In genomic region chr17:77481476-77482374, GRCh38 we compare ENCODE assay signal across 12 cellular contexts.
DNase-seq lines count a peak whose midpoint lies in the region; TF ChIP-seq lines count a peak whose summit lies in the region.
"Had no signal": no experiment of that assay in that cellular context is flagged by ENCODE, and none has a peak within 500 bp of the region (broad histone marks: within the 10 kb centered on the region; RNA-seq: fewer than 3 reads in every experiment).

No MANE protein-coding gene starts in this region.

- H3K9me3 Mint-ChIP-seq in CD8-positive, alpha-beta memory T cell, result no peaks in the 10 kb centered on the region
- no peaks in the 10 kb centered on the region for H3K9me3 Mint-ChIP-seq in neural progenitor cell

- intact Hi-C loops in stomach (cut with DNase I; ENCODE audit: low total_unique reads), result no loop called here

- no peaks in the 10 kb centered on the region for H3K27me3 ChIP-seq in BLaER1 treated with 17β-estradiol and CSF1 and Interleukin-3, amounts not matched to agents 10 nM and 100 nM
- H3K27me3 ChIP-seq in CD8-positive, alpha-beta memory T cell (ENCODE audit: insufficient read depth, low read length, poor library complexity, severe bottlenecking), result no peaks in the 10 kb centered on the region
- no peaks in the 10 kb centered on the region for H3K27me3 ChIP-seq in effector memory CD4-positive, alpha-beta T cell (replicated peaks; ENCODE audit: control insufficient read depth, insufficient read depth, low read length, poor library complexity, severe bottlenecking)
- H3K27me3 ChIP-seq in neural progenitor cell (no peaks in the 10 kb centered on the region), stomach (no peaks in the 10 kb centered on the region)
- H3K27me3 ChIP-seq: SJCRH30 had no signal

- H3K4me2 ChIP-seq in BLaER1 treated with 17β-estradiol and CSF1 and Interleukin-3, amounts not matched to agents 10 nM and 100 nM, result peak overlapping the region; percentile 84 to 100 (median 99); a peak in 21 of 22 replicates
- H3K4me2 ChIP-seq in neural progenitor cell, result no peak overlapping the region

- H3K27me3 Mint-ChIP-seq in CD8-positive, alpha-beta memory T cell, result no peaks in the 10 kb centered on the region
- peaks cover 10% of the 10 kb centered on the region for H3K27me3 Mint-ChIP-seq in neural progenitor cell (ENCODE audit: insufficient read depth, low read depth)

- no peak for TF ChIP-seq POLR2A in stomach (IDR thresholded peaks at IDR 0.05)

- peaks cover 52 to 92% (median 84%) of the 10 kb centered on the region in 10 experiments for H3K4me1 ChIP-seq in BLaER1 treated with 17β-estradiol and CSF1 and Interleukin-3, amounts not matched to agents 10 nM and 100 nM
- H3K4me1 ChIP-seq in CD8-positive, alpha-beta memory T cell (ENCODE audit: insufficient read depth, low read length), result peaks cover 76% of the 10 kb centered on the region
- peaks cover 39% of the 10 kb centered on the region for H3K4me1 ChIP-seq in effector memory CD4-positive, alpha-beta T cell (ENCODE audit: control insufficient read depth, insufficient read depth, low read length, poor library complexity, severe bottlenecking)
- H3K4me1 ChIP-seq in neural progenitor cell (peaks cover 38% of the 10 kb centered on the region), stomach (peaks cover 40 to 63% (median 51%) of the 10 kb centered on the region in 4 donors)

- TF ChIP-seq EP300 in stomach (IDR thresholded peaks at IDR 0.05), result no peak

- TF ChIP-seq CTCF in neural progenitor cell (IDR thresholded peaks at IDR 0.05) (no peak), stomach (IDR thresholded peaks at IDR 0.05) (no peak)

- no peak overlapping the region for H2AFZ ChIP-seq in neural progenitor cell (replicated peaks)

- POLR2A ChIA-PET in CD8-positive, alpha-beta memory T cell (lab: Charles Lee), result interaction anchor here (1.8 kb wide), 1 partner anchor 40 kb away, joined by 5 read pairs; no protein-coding TSS in a partner anchor
- POLR2A ChIA-PET in HEK293T (lab: Yijun Ruan, JAX), result no interaction called here

- 0 out of 20 replicates have a peak overlapping the region, but pooled peaks of 1 of the 10 experiments have one; percentile 11 for H3K4me3 ChIP-seq in BLaER1 treated with 17β-estradiol and CSF1 and Interleukin-3, amounts not matched to agents 10 nM and 100 nM
- H3K4me3 ChIP-seq in CD8-positive, alpha-beta memory T cell (ENCODE audit: low read length), result no peak overlapping the region
- no peak overlapping the region for H3K4me3 ChIP-seq in effector memory CD4-positive, alpha-beta T cell (ENCODE audit: insufficient read depth, low read depth, low read length, poor library complexity, severe bottlenecking)
- no peak overlapping the region for H3K4me3 ChIP-seq in neural progenitor cell
- H3K4me3 ChIP-seq in stomach, result no peak overlapping the region
- H3K4me3 ChIP-seq: prostate gland, SJCRH30 had no signal

- DNase-seq in CD8-positive, alpha-beta memory T cell, result peak in 1 of 5 donors; percentile 45
- no peak for DNase-seq in effector memory CD4-positive, alpha-beta T cell
- DNase-seq in neural progenitor cell (ENCODE audit: low spot score) (no peak), NCI-H82 (lab: John Stamatoyannopoulos, UW) (no peak), stomach (no peak), HEK293T (ENCODE audit: extremely low spot score) (no peak)
- DNase-seq: activated T-cell treated with anti-CD3 and anti-CD28 coated beads for 4 hours, dermis blood vessel endothelial cell, NCI-H2171 treated with DMSO at 0.1 percent for 48 hours, SJCRH30 had no signal

- H4K20me1 ChIP-seq in BLaER1 treated with 17β-estradiol and CSF1 and Interleukin-3, amounts not matched to agents 10 nM and 100 nM, result peaks cover 85 to 99% (median 98%) of the 10 kb centered on the region in 11 experiments
- H4K20me1 ChIP-seq in neural progenitor cell (ENCODE audit: low read depth), result peaks cover 57% of the 10 kb centered on the region

- peaks cover 94% of the 10 kb centered on the region for H3K79me2 ChIP-seq in neural progenitor cell (ENCODE audit: low read depth)

- peaks cover 34% of the 10 kb centered on the region for H3F3A ChIP-seq in neural progenitor cell (ENCODE audit: low read depth)

- H3K4me1 Mint-ChIP-seq in CD8-positive, alpha-beta memory T cell, result peaks cover 35 to 57% (median 41%) of the 10 kb centered on the region in 3 donors
- H3K4me1 Mint-ChIP-seq in neural progenitor cell, result peaks cover 35% of the 10 kb centered on the region

- CTCF ChIA-PET in CD8-positive, alpha-beta memory T cell (lab: Charles Lee), result interaction anchor here (0.9 to 2.2 kb wide), 4 partner anchors 13 to 81 kb away, joined by 3 to 8 read pairs (median 4); no protein-coding TSS in a partner anchor
- CTCF ChIA-PET in HEK293T (lab: Yijun Ruan, JAX), result no interaction called here

- H3K36me3 ChIP-seq in BLaER1 treated with 17β-estradiol and CSF1 and Interleukin-3, amounts not matched to agents 10 nM and 100 nM, result peaks cover 42 to 87% (median 63%) of the 10 kb centered on the region in 11 experiments
- peaks cover 43% of the 10 kb centered on the region for H3K36me3 ChIP-seq in CD8-positive, alpha-beta memory T cell (ENCODE audit: insufficient read depth, low read length)
- peaks cover 59% of the 10 kb centered on the region for H3K36me3 ChIP-seq in effector memory CD4-positive, alpha-beta T cell (ENCODE audit: control insufficient read depth, insufficient read depth, low read length)
- H3K36me3 ChIP-seq in neural progenitor cell (no peaks in the 10 kb centered on the region), stomach (peaks cover 25 to 43% (median 34%) of the 10 kb centered on the region in 4 donors)

- 79 to 86% (median 84%) methylated on average over 31 to 35 of the region's 35 CpGs for WGBS in stomach, 5 donors

- H3K27ac Mint-ChIP-seq in CD8-positive, alpha-beta memory T cell, result peak overlapping the region in 6 of 8 donors; percentile 60 to 88 (median 80)
- H3K27ac Mint-ChIP-seq in neural progenitor cell, result peak overlapping the region; percentile 95

- peaks cover 4 to 45% (median 5%) of the 10 kb centered on the region in 3 donors for H3K36me3 Mint-ChIP-seq in CD8-positive, alpha-beta memory T cell
- peaks cover 14% of the 10 kb centered on the region for H3K36me3 Mint-ChIP-seq in neural progenitor cell

- H3K9ac ChIP-seq in BLaER1 treated with 17β-estradiol and CSF1 and Interleukin-3, amounts not matched to agents 10 nM and 100 nM, result peak overlapping the region in 7 of 11 experiments; percentile 10 to 80 (median 73); a peak in 11 of 22 replicates
- no peak overlapping the region for H3K9ac ChIP-seq in neural progenitor cell

- peaks cover 0 to 11% (median 5%) of the 10 kb centered on the region in 11 experiments; a peak in 7 of 22 replicates for H3K9me3 ChIP-seq in BLaER1 treated with 17β-estradiol and CSF1 and Interleukin-3, amounts not matched to agents 10 nM and 100 nM (replicated peaks in 1 of 11)
- no peaks in the 10 kb centered on the region for H3K9me3 ChIP-seq in CD8-positive, alpha-beta memory T cell (ENCODE audit: low read length)
- no peaks in the 10 kb centered on the region for H3K9me3 ChIP-seq in effector memory CD4-positive, alpha-beta T cell (ENCODE audit: control insufficient read depth, low read length)
- no peaks in the 10 kb centered on the region for H3K9me3 ChIP-seq in neural progenitor cell (ENCODE audit: low read depth)
- no peaks in the 10 kb centered on the region for H3K9me3 ChIP-seq in stomach
- H3K9me3 ChIP-seq: prostate gland, SJCRH30 had no signal

- peak overlapping the region in 1 of 7 donors; percentile 68 for H3K4me3 Mint-ChIP-seq in CD8-positive, alpha-beta memory T cell
- no peak overlapping the region for H3K4me3 Mint-ChIP-seq in neural progenitor cell

- H3K27ac ChIP-seq in BLaER1 treated with 17β-estradiol and CSF1 and Interleukin-3, amounts not matched to agents 10 nM and 100 nM, result peak overlapping the region in 7 of 11 experiments; percentile 75 to 89 (median 80); a peak in 15 of 22 replicates
- no peak overlapping the region for H3K27ac ChIP-seq in CD8-positive, alpha-beta memory T cell (ENCODE audit: low read depth, low read length)
- H3K27ac ChIP-seq in effector memory CD4-positive, alpha-beta T cell (ENCODE audit: insufficient read depth, low read length, poor library complexity, severe bottlenecking), result peak overlapping the region; percentile 33
- no peak overlapping the region for H3K27ac ChIP-seq in neural progenitor cell
- H3K27ac ChIP-seq in stomach, result peak overlapping the region in 1 of 5 donors; percentile 88
- H3K27ac ChIP-seq: SJCRH30 had no signal

TF ChIP-seq in HEK293T, 16 proteins besides CTCF, POLR2A, EP300 and RAD21:
- TF ChIP-seq LEF1 (IDR thresholded peaks at IDR 0.05; ENCODE audit: borderline replicate concordance), result no peak
- TF ChIP-seq FOXM1 (IDR thresholded peaks at IDR 0.05; ENCODE audit: borderline replicate concordance), result no peak
- TF ChIP-seq BHLHE40 (IDR thresholded peaks at IDR 0.05; ENCODE audit: borderline replicate concordance), result no peak
- TF ChIP-seq FOXK2 (IDR thresholded peaks at IDR 0.05), result no peak
- TF ChIP-seq ELF4 (IDR thresholded peaks at IDR 0.05), result no peak
- no peak for TF ChIP-seq NFRKB (IDR thresholded peaks at IDR 0.05)
- TF ChIP-seq ZNF384 (IDR thresholded peaks at IDR 0.05), result no peak
- TF ChIP-seq HDGF (IDR thresholded peaks at IDR 0.05; ENCODE audit: borderline replicate concordance), result no peak
- TF ChIP-seq, protein P1, sequence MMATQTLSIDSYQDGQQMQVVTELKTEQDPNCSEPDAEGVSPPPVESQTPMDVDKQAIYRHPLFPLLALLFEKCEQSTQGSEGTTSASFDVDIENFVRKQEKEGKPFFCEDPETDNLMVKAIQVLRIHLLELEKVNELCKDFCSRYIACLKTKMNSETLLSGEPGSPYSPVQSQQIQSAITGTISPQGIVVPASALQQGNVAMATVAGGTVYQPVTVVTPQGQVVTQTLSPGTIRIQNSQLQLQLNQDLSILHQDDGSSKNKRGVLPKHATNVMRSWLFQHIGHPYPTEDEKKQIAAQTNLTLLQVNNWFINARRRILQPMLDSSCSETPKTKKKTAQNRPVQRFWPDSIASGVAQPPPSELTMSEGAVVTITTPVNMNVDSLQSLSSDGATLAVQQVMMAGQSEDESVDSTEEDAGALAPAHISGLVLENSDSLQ (IDR thresholded peaks at IDR 0.05), result no peak

Comparison
In these comparisons a context has a peak if more than half of its experiments do, and no peak if none do; other contexts are left out.
1. H3K27ac ChIP-seq: peak in BLaER1 treated with 17β-estradiol and CSF1 and Interleukin-3, amounts not matched to agents 10 nM and 100 nM (7 of 11) and effector memory CD4-positive, alpha-beta T cell (single experiment); none in CD8-positive, alpha-beta memory T cell (single experiment) and neural progenitor cell (single experiment).